16 cellular contexts compared by ENCODE assay signal in the genomic region with DNA sequence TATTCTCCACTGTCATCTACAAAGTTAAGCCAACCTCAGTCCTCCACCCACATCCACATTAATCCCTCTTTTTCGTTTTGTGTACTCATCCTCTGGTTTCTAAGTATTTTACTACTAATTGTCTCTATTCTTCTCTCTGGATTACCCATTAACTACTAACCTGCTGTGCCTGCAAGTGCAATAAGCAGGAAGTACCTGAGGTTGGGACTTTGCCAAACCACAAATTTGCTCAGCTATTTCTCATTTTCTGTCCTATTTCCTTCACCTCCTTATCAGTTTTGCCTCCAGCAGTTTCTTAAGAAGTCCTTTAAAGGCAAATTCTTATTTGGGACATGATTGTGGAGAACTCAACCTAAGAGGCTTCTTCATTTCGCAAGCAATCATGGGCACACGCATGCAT.
DNase-seq lines count a peak whose midpoint lies in the region; ATAC-seq and TF ChIP-seq lines count a peak whose summit lies in the region.
"Had no signal": no experiment of that assay in that cellular context is flagged by ENCODE, and none has a peak within 500 bp of the region (broad histone marks: within the 10 kb centered on the region; RNA-seq: fewer than 3 reads in every experiment).

No MANE protein-coding gene starts in this region.

- H3K27ac Mint-ChIP-seq in immature natural killer cell: no peak overlapping the region
- H3K27ac Mint-ChIP-seq: activated CD4-positive, alpha-beta T cell treated with anti-CD3 and anti-CD28 coated beads, Interleukin-2, amount 10 ng/mL, durations not matched to agents 24 days and 14 days had no signal

- intact Hi-C loops in left colon (cut with DNase I, micrococcal nuclease): no loop called here

- TF ChIP-seq POLR2A in suprapubic skin (IDR thresholded peaks at IDR 0.05): no peak

- H3K27ac ChIP-seq in suprapubic skin: no peak overlapping the region
- H3K27ac ChIP-seq: C4-2B had no signal

- TF ChIP-seq EP300 in suprapubic skin (IDR thresholded peaks at IDR 0.05): no peak

- H3K9me3 ChIP-seq in suprapubic skin: no peaks in the 10 kb centered on the region

- no peaks in the 10 kb centered on the region for H3K27me3 ChIP-seq in suprapubic skin

- ATAC-seq in HG03196 (IDR thresholded peaks at IDR 0.05; ENCODE audit: unreplicated experiment) (peak; percentile 77), left colon (peak; percentile 78)

- H3K4me3 Mint-ChIP-seq in immature natural killer cell: no peak overlapping the region
- H3K4me3 Mint-ChIP-seq: activated CD4-positive, alpha-beta T cell treated with anti-CD3 and anti-CD28 coated beads, Interleukin-2, amount 10 ng/mL, durations not matched to agents 24 days and 14 days had no signal

- H3K4me1 ChIP-seq in suprapubic skin: no peaks in the 10 kb centered on the region

- in situ Hi-C loops in GM13977 (cut with MboI; ENCODE audit: low pct_unique_long_range_greater_than_20kb, low sequenced_read_pairs, unreplicated experiment): no loop called here

- TF ChIP-seq CTCF in suprapubic skin (IDR thresholded peaks at IDR 0.05) (no peak), GM13977 (IDR thresholded peaks at IDR 0.05; ENCODE audit: extremely low read depth, insufficient read depth, missing control alignments) (no peak)

- H3K9me3 Mint-ChIP-seq in immature natural killer cell: peaks cover 4 to 15% (median 11%) of the 10 kb centered on the region in 6 donors
- H3K9me3 Mint-ChIP-seq: activated CD4-positive, alpha-beta T cell treated with anti-CD3 and anti-CD28 coated beads, Interleukin-2, amount 10 ng/mL, durations not matched to agents 24 days and 14 days had no signal

- peak; percentile 47 for DNase-seq in DMS53 treated with DMSO at 0.1 percent for 48 hours (lab: John Stamatoyannopoulos, UW; ENCODE audit: unreplicated experiment)
- DNase-seq in OCI-M1 (lab: John Stamatoyannopoulos, UW): peak; percentile 73
- DNase-seq in left colon: peak in 1 of 2 donors; percentile 16
- DNase-seq in immature natural killer cell: no peak
- no peak for DNase-seq in suprapubic skin (ENCODE audit: low spot score in 2 of 2)
- DNase-seq in C1 segment of cervical spinal cord (lab: John Stamatoyannopoulos, UW): no peak
- no peak for DNase-seq in GM13977 (ENCODE audit: low spot score)
- DNase-seq: activated CD4-positive, alpha-beta T cell treated with anti-CD3 and anti-CD28 coated beads, Interleukin-2, amount 10 ng/mL, durations not matched to agents 24 days and 14 days; activated gamma-delta T cell treated with Interleukin-2 at 50 U/mL for 16 hours; erythroblast; Kasumi-1; NCI-H524 treated with DMSO at 0.1 percent for 48 hours; stimulated activated CD4-positive, alpha-beta T cell treated with anti-CD3 and anti-CD28 coated beads, Interleukin-4, amount 100 ng/mL, for 1 hour; stimulated activated naive CD4-positive, alpha-beta T cell treated with Interleukin-2 at 50 U/mL for 16 hours had no signal

- H3K27me3 Mint-ChIP-seq in immature natural killer cell (ENCODE audit: low read depth in 3 of 3): no peaks in the 10 kb centered on the region
- H3K27me3 Mint-ChIP-seq: activated CD4-positive, alpha-beta T cell treated with anti-CD3 and anti-CD28 coated beads, Interleukin-2, amount 10 ng/mL, durations not matched to agents 24 days and 14 days had no signal

- no peaks in the 10 kb centered on the region for H3K36me3 ChIP-seq in suprapubic skin

- 66% methylated on average over 3 of the region's 3 CpGs for WGBS in suprapubic skin

- no peak overlapping the region for H3K4me3 ChIP-seq in suprapubic skin

- H3K36me3 Mint-ChIP-seq in immature natural killer cell: no peaks in the 10 kb centered on the region

- H3K4me1 Mint-ChIP-seq in immature natural killer cell: no peaks in the 10 kb centered on the region

Comparison
In these comparisons a context has a peak if more than half of its experiments do, and no peak if none do; other contexts are left out.
1. DNase-seq: peak in DMS53 treated with DMSO at 0.1 percent for 48 hours (single experiment) and OCI-M1 (single experiment); none in immature natural killer cell (0 of 3), suprapubic skin (0 of 2), C1 segment of cervical spinal cord (0 of 14) and GM13977 (single experiment).